Comparison of ENCODE assay signal across 27 cellular contexts in the genomic region with DNA sequence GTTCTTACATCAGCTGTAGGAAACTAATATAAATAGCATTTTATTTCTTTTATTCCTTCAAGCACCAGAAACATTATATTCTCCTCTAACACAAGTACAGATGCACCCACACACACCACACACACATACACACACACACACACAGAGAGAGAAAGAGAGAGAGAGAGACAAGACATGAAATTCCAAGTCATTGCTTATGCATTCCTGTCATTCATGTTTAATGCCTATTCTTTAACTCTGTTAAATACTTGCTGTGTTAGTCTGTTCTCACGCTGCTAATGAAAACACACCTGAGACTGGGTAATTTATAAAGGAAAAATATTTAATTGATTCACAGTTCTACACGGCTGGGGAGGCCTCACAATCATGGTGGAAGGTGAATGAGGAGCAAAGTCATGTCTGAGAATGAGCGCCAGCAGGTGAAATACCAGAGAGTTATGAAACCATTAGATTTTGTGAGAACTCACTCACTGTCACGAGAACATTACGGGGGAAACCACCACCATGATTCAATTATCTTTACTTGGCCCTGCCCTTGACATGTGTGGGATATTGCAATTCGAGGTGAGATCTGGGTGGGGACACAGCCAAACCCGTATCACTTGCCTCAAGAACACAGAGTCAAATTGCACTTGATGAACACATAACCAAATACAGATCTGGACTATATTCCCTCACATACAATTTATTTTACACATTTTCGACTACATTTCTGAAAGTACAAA.
"Had no signal": no experiment of that assay in that cellular context is flagged by ENCODE, and none has a peak within 500 bp of the region (broad histone marks: within the 10 kb centered on the region; RNA-seq: fewer than 3 reads in every experiment).

No MANE protein-coding gene starts in this region.

- H3K36me3 Mint-ChIP-seq: activated naive CD8-positive, alpha-beta T cell treated with anti-CD3 and anti-CD28 coated beads for 36 hours; natural killer cell had no signal

- H3K9me3 ChIP-seq: lower lobe of right lung, right atrium auricular region, thyroid gland had no signal

- H3K27me3 Mint-ChIP-seq: activated CD4-positive, alpha-beta T cell treated with anti-CD3 and anti-CD28 coated beads for 36 hours; activated naive CD8-positive, alpha-beta T cell treated with anti-CD3 and anti-CD28 coated beads for 36 hours; dendritic cell treated with granulocyte-macrophage colony-stimulating factor and Interleukin-4, amounts not matched to agents 40 ng/mL and 50 ng/mL, for 4 days; progenitor cell of endocrine pancreas had no signal

- H3K4me3 ChIP-seq: heart right ventricle, lower lobe of right lung, right atrium auricular region, thyroid gland had no signal

- H3K4me3 Mint-ChIP-seq: activated CD4-positive, alpha-beta T cell treated with anti-CD3 and anti-CD28 coated beads for 36 hours; activated naive CD8-positive, alpha-beta T cell treated with anti-CD3 and anti-CD28 coated beads for 36 hours; activated T-cell treated with anti-CD3 and anti-CD28 coated beads, Interleukin-2, amount 50 U/mL, for 4 hours; dendritic cell treated with granulocyte-macrophage colony-stimulating factor and Interleukin-4, amounts not matched to agents 40 ng/mL and 50 ng/mL, for 4 days; natural killer cell had no signal

- H3K27me3 ChIP-seq: heart right ventricle, right atrium auricular region, thyroid gland had no signal

- H3K36me3 ChIP-seq: heart right ventricle, lower lobe of right lung, right atrium auricular region, thyroid gland, WERI-Rb-1 had no signal

- H3K4me1 Mint-ChIP-seq: activated CD4-positive, alpha-beta T cell treated with anti-CD3 and anti-CD28 coated beads for 36 hours; natural killer cell had no signal

- H3K4me1 ChIP-seq: heart right ventricle, lower lobe of right lung, right atrium auricular region, thyroid gland had no signal

- DNase-seq: activated CD4-positive, alpha-beta T cell treated with anti-CD3 and anti-CD28 coated beads for 36 hours; activated CD4-positive, alpha-beta T cell treated with anti-CD3 and anti-CD28 coated beads, Interleukin-2, amount 50 U/mL, for 4 hours; activated CD8-positive, alpha-beta memory T cell treated with anti-CD3 and anti-CD28 coated beads, Interleukin-2, amount 50 U/mL, for 48 hours; activated naive CD4-positive, alpha-beta T cell treated with Interleukin-2 at 50 U/mL for 16 hours; activated naive CD8-positive, alpha-beta T cell treated with anti-CD3 and anti-CD28 coated beads for 36 hours; activated T-cell treated with anti-CD3 and anti-CD28 coated beads, Interleukin-2, amount 50 U/mL, for 4 hours; amniotic stem cell; effector CD4-positive, alpha-beta T cell; foreskin fibroblast; heart right ventricle; islet precursor cell; lower lobe of right lung; midbrain; natural killer cell; stimulated activated CD4-positive, alpha-beta T cell treated with anti-CD3 and anti-CD28 coated beads, Interleukin-4, amount 100 ng/mL, for 24 hours; stimulated activated naive CD8-positive, alpha-beta T cell treated with anti-CD3 and anti-CD28 coated beads, Interleukin-15, Interleukin-2, amounts not matched to agents 100 U/mL and 50 U/mL, for 24 hours; substantia nigra; T-helper 1 cell; thyroid gland; WERI-Rb-1 had no signal

- H3K27ac Mint-ChIP-seq: activated CD4-positive, alpha-beta T cell treated with anti-CD3 and anti-CD28 coated beads for 36 hours; activated naive CD8-positive, alpha-beta T cell treated with anti-CD3 and anti-CD28 coated beads for 36 hours; activated T-helper 2 cell treated with anti-CD3 and anti-CD28 coated beads, Interferon-gamma antibody, Interleukin-2, Interleukin-4, amounts not matched to agents 10 μg/mL and 5 μg/mL and 100 μg/mL, durations not matched to agents 14 hours and 24 hours and 36 hours; dendritic cell treated with granulocyte-macrophage colony-stimulating factor and Interleukin-4, amounts not matched to agents 40 ng/mL and 50 ng/mL, for 4 days; natural killer cell; progenitor cell of endocrine pancreas had no signal

- ATAC-seq: activated CD4-positive, alpha-beta T cell treated with anti-CD3 and anti-CD28 coated beads for 36 hours; activated T-cell treated with anti-CD3 and anti-CD28 coated beads, Interleukin-2, amount 50 U/mL, for 4 hours; heart right ventricle; left lobe of liver; lower lobe of right lung; natural killer cell; stimulated activated naive CD8-positive, alpha-beta T cell treated with anti-CD3 and anti-CD28 coated beads, Interleukin-15, Interleukin-2, amounts not matched to agents 100 U/mL and 50 U/mL, for 24 hours had no signal

- FAIRE-seq: endometrium, TTC549 had no signal

- H3K27ac ChIP-seq: heart right ventricle, lower lobe of right lung, right atrium auricular region, thyroid gland, WERI-Rb-1 had no signal
